In the genomic region with DNA sequence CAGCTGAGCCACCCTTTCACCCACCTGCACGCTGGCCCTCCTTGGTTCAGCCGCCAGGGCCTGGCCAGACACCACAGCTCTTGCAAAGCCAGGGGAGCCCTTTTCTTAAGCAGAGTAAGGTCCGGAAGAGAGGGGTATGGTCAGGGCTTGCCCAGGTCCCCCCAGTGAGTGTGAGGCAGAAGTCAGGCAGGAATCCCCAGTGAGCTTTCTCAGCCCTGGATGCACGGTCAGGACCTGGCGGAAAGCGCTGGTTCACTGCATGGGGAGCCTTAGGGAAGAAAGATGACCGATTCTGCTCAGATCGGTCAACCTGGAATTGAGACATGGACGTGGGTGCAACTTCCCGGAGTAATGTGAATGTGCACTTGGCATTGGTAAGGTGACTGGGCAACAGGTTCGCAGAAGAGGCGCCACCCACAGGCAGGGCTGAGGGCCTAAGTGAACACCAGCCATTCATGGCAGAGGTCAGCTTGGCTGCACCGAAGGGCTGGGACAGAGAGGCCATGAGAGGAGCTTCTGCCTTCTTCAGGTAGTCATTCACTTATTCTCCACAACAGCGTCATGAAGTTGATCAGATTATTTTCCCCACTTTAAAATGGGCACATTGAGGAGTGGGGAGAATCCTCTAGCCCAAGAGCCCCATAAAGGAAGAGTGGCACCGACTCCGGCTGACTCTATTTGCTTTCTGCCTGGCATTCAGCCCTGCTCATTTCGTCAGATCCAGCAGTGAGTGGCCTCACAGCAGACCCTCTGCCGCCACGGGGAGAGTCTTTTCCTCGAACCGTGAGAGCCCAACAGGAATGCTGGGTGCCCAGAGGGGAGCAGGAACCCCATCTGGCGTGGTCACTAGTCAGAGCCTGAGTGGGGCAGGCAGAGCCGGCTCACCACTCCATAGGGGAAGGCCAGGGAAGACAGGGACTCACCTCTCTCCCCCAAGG, we compare ENCODE assay signal across 12 cellular contexts. TPM values are rescaled to one million over a fixed set of nuclear protein-coding genes. Genes with fewer than 3 reads are reported as not detected.
A peak's percentile ranks its signal among the peaks of the same experiment; 100 is the strongest.
ATAC-seq and TF ChIP-seq lines count a peak whose summit lies in the region.
"Had no signal": no experiment of that assay in that cellular context is flagged by ENCODE, and none has a peak within 500 bp of the region (broad histone marks: within the 10 kb centered on the region; RNA-seq: fewer than 3 reads in every experiment).

No MANE protein-coding gene starts in this region.

- 83 to 95% methylated on average over 2 to 9 of the region's 23 CpGs for WGBS in gastroesophageal sphincter (ENCODE audit: low coverage in 1 of 2), 2 donors

- H3K9ac ChIP-seq in duodenal mucosa (ENCODE audit: low read depth in 1 of 2, low read length in 2 of 2): peak overlapping the region; percentile 37 to 54

- ATAC-seq in GM18861 (IDR thresholded peaks at IDR 0.05; ENCODE audit: unreplicated experiment) (peak; percentile 0), HG02943 (IDR thresholded peaks at IDR 0.05; ENCODE audit: low read depth, unreplicated experiment) (peak; percentile 3), gastroesophageal sphincter (no peak), GM21390 (IDR thresholded peaks at IDR 0.05; ENCODE audit: unreplicated experiment) (no peak), HG03025 (IDR thresholded peaks at IDR 0.05; ENCODE audit: low FRiP score, unreplicated experiment) (no peak), HG03342 (IDR thresholded peaks at IDR 0.05; ENCODE audit: unreplicated experiment) (no peak)

- no peak for TF ChIP-seq CTCF in gastroesophageal sphincter (IDR thresholded peaks at IDR 0.05)

- no peak for TF ChIP-seq EP300 in gastroesophageal sphincter (IDR thresholded peaks at IDR 0.05)

- H3K36me3 ChIP-seq in duodenal mucosa (ENCODE audit: control insufficient read depth in 1 of 2, insufficient read depth in 2 of 2, low read length in 2 of 2) (no peaks in the 10 kb centered on the region), muscle layer of duodenum (ENCODE audit: control insufficient read depth in 1 of 2, insufficient read depth in 2 of 2, low read length in 2 of 2) (no peaks in the 10 kb centered on the region), gastroesophageal sphincter (no peaks in the 10 kb centered on the region)
- H3K36me3 ChIP-seq: HAP-1 had no signal

- H3K4me1 ChIP-seq in duodenal mucosa (ENCODE audit: control insufficient read depth in 1 of 2, insufficient read depth in 2 of 2, low read length in 2 of 2): peaks cover 55 to 68% of the 10 kb centered on the region in 2 donors
- H3K4me1 ChIP-seq in muscle layer of duodenum (ENCODE audit: control insufficient read depth in 1 of 2, insufficient read depth in 2 of 2, low read length in 2 of 2): no peaks in the 10 kb centered on the region
- H3K4me1 ChIP-seq in gastroesophageal sphincter: peaks cover 0 to 17% (median 0%) of the 10 kb centered on the region in 3 donors
- H3K4me1 ChIP-seq: HAP-1 had no signal

- H3K4me3 ChIP-seq in duodenal mucosa (ENCODE audit: low read depth in 1 of 2, low read length in 2 of 2): peak overlapping the region in 1 of 2 donors; percentile 15
- H3K4me3 ChIP-seq in muscle layer of duodenum (ENCODE audit: low read depth in 1 of 2, low read length in 2 of 2): no peak overlapping the region
- no peak overlapping the region for H3K4me3 ChIP-seq in gastroesophageal sphincter
- H3K4me3 ChIP-seq: HAP-1 had no signal

- peaks cover 0 to 3% of the 10 kb centered on the region in 2 donors for H3K27me3 ChIP-seq in duodenal mucosa (ENCODE audit: control insufficient read depth in 1 of 2, insufficient read depth in 2 of 2, low read length in 2 of 2)
- no peaks in the 10 kb centered on the region for H3K27me3 ChIP-seq in muscle layer of duodenum (ENCODE audit: low read depth, low read length)
- no peaks in the 10 kb centered on the region for H3K27me3 ChIP-seq in gastroesophageal sphincter

- no peak for TF ChIP-seq POLR2A in gastroesophageal sphincter (IDR thresholded peaks at IDR 0.05)

- H3K27ac ChIP-seq in duodenal mucosa (ENCODE audit: low read depth, low read length): peak overlapping the region; percentile 73
- H3K27ac ChIP-seq in muscle layer of duodenum (ENCODE audit: low read length): peak overlapping the region; percentile 7
- no peak overlapping the region for H3K27ac ChIP-seq in gastroesophageal sphincter
- H3K27ac ChIP-seq: C4-2B, HL-60 had no signal

- H3K9me3 ChIP-seq in duodenal mucosa (ENCODE audit: control insufficient read depth in 1 of 2, low read length in 2 of 2) (no peaks in the 10 kb centered on the region), muscle layer of duodenum (ENCODE audit: control insufficient read depth in 1 of 2, low read length in 2 of 2) (no peaks in the 10 kb centered on the region), gastroesophageal sphincter (no peaks in the 10 kb centered on the region)
- H3K9me3 ChIP-seq: HAP-1 had no signal

RNA-seq across cellular contexts. Expression of gene SCTR, which starts 35.8 kb away (rescaled TPM):
- under 1 TPM in 1 of 4 donors, not detected in 3; 0.81 TPM for total RNA-seq in gastroesophageal sphincter
- total RNA-seq: MCF 10A had no signal

RNA-seq across cellular contexts. Expression of gene CFAP221, which starts 55.7 kb away (rescaled TPM):
- 1 to 10 TPM in 1 of 4 donors, under 1 TPM in 2, not detected in 1; 0.25 to 8.6 (median 0.66) TPM for total RNA-seq in gastroesophageal sphincter
- total RNA-seq: MCF 10A had no signal

RNA-seq across cellular contexts. Expression of gene TMEM37, which starts 56.9 kb away (rescaled TPM):
- 1 to 10 TPM in 3 of 4 donors, not detected in 1; 3.0 to 8.1 (median 5.2) TPM for total RNA-seq in gastroesophageal sphincter
- total RNA-seq: MCF 10A had no signal

Comparison
In these comparisons a context has a peak if more than half of its experiments do, and no peak if none do; other contexts are left out.
1. ATAC-seq: peak in GM18861 (single experiment) and HG02943 (single experiment); none in gastroesophageal sphincter (single experiment), GM21390 (single experiment), HG03025 (single experiment) and HG03342 (single experiment).
2. H3K27ac ChIP-seq: peak in duodenal mucosa (single experiment) and muscle layer of duodenum (single experiment); none in gastroesophageal sphincter (0 of 4).